8 cellular contexts compared by ENCODE assay signal in the genomic region with DNA sequence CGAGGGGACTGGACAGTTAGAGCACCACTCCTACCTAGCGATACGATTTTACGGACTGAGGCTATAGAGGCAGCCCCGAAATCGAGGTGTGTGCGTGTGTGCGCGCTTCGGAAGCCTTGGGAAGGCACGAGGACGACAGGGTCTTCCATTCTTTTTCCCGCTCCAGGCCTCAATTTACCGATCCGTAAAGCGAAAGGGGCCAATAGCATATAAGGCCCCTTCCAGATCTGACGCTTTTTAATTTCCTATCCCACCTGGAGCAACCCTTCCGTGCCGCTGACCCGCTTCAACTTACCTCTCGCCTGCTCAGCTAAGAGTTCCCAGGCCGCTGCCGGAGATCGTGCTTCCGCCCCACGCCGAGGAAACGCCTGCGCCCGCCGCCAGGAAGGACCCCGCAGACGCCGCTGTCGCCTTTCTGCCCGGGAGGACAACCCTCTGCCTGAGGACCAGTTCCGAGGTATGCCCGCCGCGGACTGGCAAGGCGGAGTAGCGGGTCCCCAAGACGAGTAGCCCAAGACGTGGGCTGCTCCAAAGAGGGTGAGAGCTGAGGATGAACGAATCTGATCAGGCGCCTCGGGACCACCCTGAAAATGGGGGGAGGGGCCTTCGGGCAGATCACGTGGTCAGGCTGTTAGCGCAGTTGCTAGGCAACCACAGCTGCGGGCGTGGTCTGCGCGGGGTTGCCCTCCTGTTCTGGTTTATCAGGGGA. TPM values are rescaled to one million over a fixed set of nuclear protein-coding genes. Genes with fewer than 3 reads are reported as not detected.
DNase-seq lines count a peak whose midpoint lies in the region; ATAC-seq and TF ChIP-seq lines count a peak whose summit lies in the region.

A gene (minus strand): TSS at position 372 of the 709 bp plus-strand sequence. CDS start 4,924 bp downstream, outside the sequence.

- no peaks in the 10 kb centered on the region for H3K9me3 ChIP-seq in adipocyte (ENCODE audit: control insufficient read depth, low read length)
- no peaks in the 10 kb centered on the region for H3K9me3 ChIP-seq in transverse colon

- ATAC-seq in HG02759 (IDR thresholded peaks at IDR 0.05; ENCODE audit: unreplicated experiment): peak; percentile 82

- H3K27me3 ChIP-seq in GM06990 (replicated peaks; ENCODE audit: control insufficient read depth, insufficient read depth, low read length) (no peaks in the 10 kb centered on the region), adipocyte (replicated peaks; ENCODE audit: control insufficient read depth, insufficient read depth, low read length) (no peaks in the 10 kb centered on the region), transverse colon (no peaks in the 10 kb centered on the region)

- H3K9ac ChIP-seq in adipocyte (ENCODE audit: low read length): peak within 1 kb of the TSS; percentile 99

- H3K4me1 ChIP-seq in adipocyte (ENCODE audit: control insufficient read depth, insufficient read depth, low read length) (peaks cover 29% of the 10 kb centered on the region), transverse colon (peaks cover 10 to 28% (median 20%) of the 10 kb centered on the region in 4 donors)

- peak within 1 kb of the TSS; percentile 86 to 93 (median 90) for H3K27ac ChIP-seq in transverse colon

- intact Hi-C loops in cardiac septum (cut with DNase I): no loop called here
- intact Hi-C loops in transverse colon (cut with DNase I; ENCODE audit: low total_unique reads): no loop called here

- H3K4me3 ChIP-seq in GM06990 (replicated peaks; ENCODE audit: low read depth, low read length) (peak within 1 kb of the TSS; percentile 98), adipocyte (ENCODE audit: low read length) (peak within 1 kb of the TSS; percentile 98), transverse colon (peak within 1 kb of the TSS; percentile 35 to 88 (median 64))

- peak; percentile 67 for TF ChIP-seq POLR2A in transverse colon (IDR thresholded peaks at IDR 0.05)

- no peak for TF ChIP-seq EP300 in transverse colon (IDR thresholded peaks at IDR 0.05; ENCODE audit: low read depth)

- TF ChIP-seq CTCF in GM06990 (IDR thresholded peaks at IDR 0.05; ENCODE audit: insufficient read depth, low read length, poor library complexity, severe bottlenecking): no peak
- peak in 2 of 5 experiments; percentile 38 to 59 for TF ChIP-seq CTCF in transverse colon (IDR thresholded peaks at IDR 0.05)

- DNase-seq in GM06990 (ENCODE audit: extremely low read depth, insufficient read length) (peak; percentile 94), NCI-H1436 treated with DMSO at 0.1 percent for 48 hours (lab: John Stamatoyannopoulos, UW) (peak; percentile 58), T follicular helper cell (ENCODE audit: low read depth) (peak; percentile 88), adipocyte (ENCODE audit: low read depth) (peak; percentile 94), cardiac septum (ENCODE audit: low spot score) (peak; percentile 97), pons (ENCODE audit: low spot score) (peak; percentile 82), transverse colon (peak; percentile 93)

- no peaks in the 10 kb centered on the region; the same call in none of the 2 replicates for H3K36me3 ChIP-seq in GM06990 (ENCODE audit: control insufficient read depth, insufficient read depth, low read length)
- peaks cover 7% of the 10 kb centered on the region for H3K36me3 ChIP-seq in adipocyte (ENCODE audit: control insufficient read depth, insufficient read depth, low read length, severe bottlenecking)
- peaks cover 0 to 2% (median under 1%) of the 10 kb centered on the region in 4 donors for H3K36me3 ChIP-seq in transverse colon

- in situ Hi-C loops in transverse colon (cut with MboI; ENCODE audit: low pct_ligation_motif_present in 1 of 4, low pct_unique_long_range_greater_than_20kb in 1 of 4, low sequenced_read_pairs in 3 of 4): no loop called here

- 0 to 6% methylated on average over 13 to 51 of the region's 54 CpGs for WGBS in transverse colon (ENCODE audit: low coverage in 1 of 2), 2 donors

RNA-seq across cellular contexts. Expression of the gene that starts here (rescaled TPM):
- 62.0 TPM for total RNA-seq in cardiac septum
- total RNA-seq in transverse colon: 100 to 1,000 TPM in 1 of 4 donors, 10 to 100 TPM in 3; 37.4 to 136 (median 65.4) TPM

Comparison
In these comparisons a context has a peak if more than half of its experiments do, and no peak if none do; other contexts are left out.
1. Peak in every context shown above with its lines: DNase-seq, ATAC-seq, H3K4me3 ChIP-seq and H3K27ac ChIP-seq.